22 cellular contexts compared by ENCODE assay signal in the genomic region with DNA sequence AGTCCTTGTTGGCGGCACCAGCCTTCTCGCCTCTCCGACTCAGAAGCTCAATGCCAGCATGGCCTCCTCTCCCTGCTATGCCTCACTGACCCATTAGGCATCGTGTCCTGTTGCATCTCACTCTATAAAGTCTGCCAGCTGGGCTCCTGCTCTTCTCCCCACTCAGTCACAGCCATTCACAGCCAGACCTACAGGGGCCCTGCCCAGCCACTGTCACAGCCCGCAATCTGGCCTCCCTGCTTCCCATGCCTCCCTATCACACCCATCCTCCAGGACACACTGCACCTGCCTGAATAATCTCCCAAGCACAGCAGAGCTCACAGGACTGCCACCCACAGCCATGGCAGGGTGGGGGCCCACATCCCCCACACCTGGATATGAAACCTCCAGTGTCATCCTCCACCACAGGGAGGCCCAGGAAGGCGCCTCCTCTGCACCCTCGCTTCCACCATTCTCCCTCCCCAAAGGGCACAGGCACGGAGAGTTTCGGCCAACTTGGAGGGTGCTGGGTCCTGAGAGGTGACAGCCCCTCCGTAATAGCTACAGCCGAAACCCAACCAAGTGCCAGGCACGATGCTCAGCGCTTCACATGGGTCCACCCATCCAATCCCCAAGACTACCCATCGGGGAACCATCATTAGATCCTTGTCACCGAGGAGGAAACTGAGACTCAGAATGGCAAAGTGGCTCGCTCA.
DNase-seq lines count a peak whose midpoint lies in the region; ATAC-seq and TF ChIP-seq lines count a peak whose summit lies in the region.
"Had no signal": no experiment of that assay in that cellular context is flagged by ENCODE, and none has a peak within 500 bp of the region (broad histone marks: within the 10 kb centered on the region; RNA-seq: fewer than 3 reads in every experiment).

No MANE protein-coding gene starts in this region.

- WGBS in neuronal stem cell (ENCODE audit: extremely low coverage in 2 of 2, insufficient read length in 2 of 2, insufficient replicate concordance in 1 of 2), 2 donors: no CpG with 5 or more reads among the region's 16 CpGs

- H3K27ac ChIP-seq in neuronal stem cell (replicated peaks; ENCODE audit: low read length): no peak overlapping the region
- H3K27ac ChIP-seq: SJSA1 had no signal

- TF ChIP-seq CTCF in natural killer cell (IDR thresholded peaks at IDR 0.05) (no peak), type B pancreatic cell (conservative IDR thresholded peaks at IDR 0.05) (no peak)

- H3K4me3 ChIP-seq in neuronal stem cell (ENCODE audit: low read length in 2 of 2): no peak overlapping the region
- H3K4me3 ChIP-seq: GM23338, SJSA1 had no signal

- no peaks in the 10 kb centered on the region for H3K9me3 ChIP-seq in T-helper 17 cell (ENCODE audit: control insufficient read depth, low read length, poor library complexity, severe bottlenecking)
- no peaks in the 10 kb centered on the region for H3K9me3 ChIP-seq in neuronal stem cell (replicated peaks in 1 of 2; ENCODE audit: control insufficient read depth in 2 of 2, insufficient read depth in 1 of 2, low read depth in 1 of 2, low read length in 2 of 2)
- H3K9me3 ChIP-seq: SJSA1 had no signal

- no peaks in the 10 kb centered on the region for H3K79me1 ChIP-seq in neuronal stem cell (ENCODE audit: low read depth, low read length)

- H3K4me1 ChIP-seq in neuronal stem cell (ENCODE audit: control insufficient read depth in 2 of 2, insufficient read depth in 1 of 2, low read depth in 1 of 2, low read length in 2 of 2): peaks cover 0 to 3% of the 10 kb centered on the region in 2 donors

- no peaks in the 10 kb centered on the region for H3K36me3 ChIP-seq in neuronal stem cell (replicated peaks in 1 of 2; ENCODE audit: control insufficient read depth in 2 of 2, insufficient read depth in 2 of 2, low read length in 2 of 2)
- H3K36me3 ChIP-seq: SJSA1 had no signal

- no peak overlapping the region for H2BK120ac ChIP-seq in neuronal stem cell (ENCODE audit: low read depth, low read length)

- no peak overlapping the region for H3K9ac ChIP-seq in neuronal stem cell (ENCODE audit: low read depth, low read length, poor library complexity)

- H3K4me1 Mint-ChIP-seq in natural killer cell treated with Interleukin-12 subunit alpha and Interleukin-12 subunit beta and Interleukin-15 and Interleukin-18, amount 100 ng/mL, for 72 hours (ENCODE audit: low read depth in 2 of 2): no peaks in the 10 kb centered on the region
- H3K4me1 Mint-ChIP-seq in natural killer cell (no peaks in the 10 kb centered on the region), T-helper 17 cell (peaks cover 7% of the 10 kb centered on the region), type B pancreatic cell (ENCODE audit: unreplicated experiment) (peaks cover 16% of the 10 kb centered on the region)
- H3K4me1 Mint-ChIP-seq: B cell had no signal

- H3K14ac ChIP-seq in neuronal stem cell (ENCODE audit: low read length): no peak overlapping the region

- H2BK15ac ChIP-seq in neuronal stem cell (ENCODE audit: low read length): no peak overlapping the region

- no peak overlapping the region for H2AFZ ChIP-seq in neuronal stem cell (ENCODE audit: low read length)
- H2AFZ ChIP-seq: GM23338 had no signal

- no peak overlapping the region for H3K4me3 Mint-ChIP-seq in natural killer cell treated with Interleukin-12 subunit alpha and Interleukin-12 subunit beta and Interleukin-15 and Interleukin-18, amount 100 ng/mL, for 72 hours
- H3K4me3 Mint-ChIP-seq in natural killer cell (no peak overlapping the region), T-helper 17 cell (no peak overlapping the region), type B pancreatic cell (no peak overlapping the region)
- H3K4me3 Mint-ChIP-seq: B cell, GM23338, H9 had no signal

- DNase-seq in natural killer cell treated with Interleukin-12 subunit alpha and Interleukin-12 subunit beta and Interleukin-15 and Interleukin-18, amount 100 ng/mL, for 72 hours (ENCODE audit: low spot score): no peak
- no peak for DNase-seq in natural killer cell
- DNase-seq in T-helper 17 cell: no peak
- DNase-seq in neuronal stem cell (ENCODE audit: low spot score): no peak
- DNase-seq in type B pancreatic cell (ENCODE audit: extremely low spot score, unreplicated experiment): no peak
- DNase-seq in left colon: no peak
- DNase-seq in NCI-H146 treated with DMSO at 0.1 percent for 48 hours (lab: John Stamatoyannopoulos, UW; ENCODE audit: unreplicated experiment): no peak
- DNase-seq: H9; Karpas-422; NCI-H1092; NCI-H1417 treated with DMSO at 0.1 percent for 48 hours; NCI-H187 treated with DMSO at 0.1 percent for 48 hours; NCI-H446; NCI-H524 treated with DMSO at 0.1 percent for 48 hours; NCI-H82; NK-92 treated with Interleukin-12 subunit alpha and Interleukin-12 subunit beta, amount 100 ng/mL, for 24 hours; PC-3 had no signal

- H3K27me3 Mint-ChIP-seq in natural killer cell treated with Interleukin-12 subunit alpha and Interleukin-12 subunit beta and Interleukin-15 and Interleukin-18, amount 100 ng/mL, for 72 hours: peaks cover 0 to 23% of the 10 kb centered on the region in 2 donors
- H3K27me3 Mint-ChIP-seq in natural killer cell (ENCODE audit: low read depth in 2 of 2) (peaks cover 5 to 6% of the 10 kb centered on the region in 2 donors), T-helper 17 cell (no peaks in the 10 kb centered on the region), type B pancreatic cell (peaks cover 3% of the 10 kb centered on the region)
- H3K27me3 Mint-ChIP-seq: B cell had no signal

- no peak overlapping the region for H3K4me2 ChIP-seq in neuronal stem cell (ENCODE audit: insufficient read depth, low read length, poor library complexity, severe bottlenecking)
- H3K4me2 ChIP-seq: GM23338 had no signal

- H3K18ac ChIP-seq in neuronal stem cell (ENCODE audit: low read length): peak overlapping the region; percentile 62

- H3K27me3 ChIP-seq in neuronal stem cell (ENCODE audit: control insufficient read depth in 3 of 3, insufficient read depth in 3 of 3, low read depth in 1 of 3, low read length in 3 of 3): peaks cover 0 to 6% (median 0%) of the 10 kb centered on the region in 3 experiments
- H3K27me3 ChIP-seq: SJSA1 had no signal

- H3K9me3 Mint-ChIP-seq in natural killer cell treated with Interleukin-12 subunit alpha and Interleukin-12 subunit beta and Interleukin-15 and Interleukin-18, amount 100 ng/mL, for 72 hours: no peaks in the 10 kb centered on the region
- H3K9me3 Mint-ChIP-seq in natural killer cell (no peaks in the 10 kb centered on the region), type B pancreatic cell (no peaks in the 10 kb centered on the region)

- H4K91ac ChIP-seq in neuronal stem cell (ENCODE audit: low read depth, low read length, poor library complexity): no peak overlapping the region

- H2BK12ac ChIP-seq in neuronal stem cell (ENCODE audit: low read length): peak overlapping the region; percentile 75

- intact Hi-C loops in natural killer cell (cut with micrococcal nuclease) (no loop called here), left colon (cut with DNase I, micrococcal nuclease) (no loop called here)

- peaks cover 4% of the 10 kb centered on the region for H3K36me3 Mint-ChIP-seq in natural killer cell treated with Interleukin-12 subunit alpha and Interleukin-12 subunit beta and Interleukin-15 and Interleukin-18, amount 100 ng/mL, for 72 hours
- H3K36me3 Mint-ChIP-seq in natural killer cell (no peaks in the 10 kb centered on the region), T-helper 17 cell (ENCODE audit: low read depth) (no peaks in the 10 kb centered on the region), type B pancreatic cell (no peaks in the 10 kb centered on the region)

- no peak overlapping the region for H2BK5ac ChIP-seq in neuronal stem cell (ENCODE audit: low read length)

- ATAC-seq in natural killer cell treated with Interleukin-12 subunit alpha and Interleukin-12 subunit beta and Interleukin-15 and Interleukin-18, amount 100 ng/mL, for 72 hours: peak; percentile 13 to 24
- ATAC-seq in natural killer cell (no peak), T-helper 17 cell (no peak), left colon (no peak)
- ATAC-seq: GM23338, HepG2, PC-3, Right ventricle myocardium inferior had no signal

- H3K27ac Mint-ChIP-seq in natural killer cell treated with Interleukin-12 subunit alpha and Interleukin-12 subunit beta and Interleukin-15 and Interleukin-18, amount 100 ng/mL, for 72 hours: no peak overlapping the region
- H3K27ac Mint-ChIP-seq in natural killer cell: no peak overlapping the region
- peak overlapping the region; percentile 35 for H3K27ac Mint-ChIP-seq in T-helper 17 cell
- peak overlapping the region; percentile 26 for H3K27ac Mint-ChIP-seq in type B pancreatic cell
- H3K27ac Mint-ChIP-seq: B cell, GM23338 had no signal

- peak overlapping the region; percentile 81 for H2AK5ac ChIP-seq in neuronal stem cell (ENCODE audit: low read depth, low read length)

- H3K23ac ChIP-seq in neuronal stem cell (ENCODE audit: low read depth, low read length, poor library complexity): no peak overlapping the region

- no peak overlapping the region for H3K4ac ChIP-seq in neuronal stem cell (ENCODE audit: low read length)

- H4K8ac ChIP-seq in neuronal stem cell (ENCODE audit: low read depth, low read length): no peak overlapping the region

Comparison
In these comparisons a context has a peak if more than half of its experiments do, and no peak if none do; other contexts are left out.
1. ATAC-seq: peak in natural killer cell treated with Interleukin-12 subunit alpha and Interleukin-12 subunit beta and Interleukin-15 and Interleukin-18, amount 100 ng/mL, for 72 hours (2 of 2); none in natural killer cell (0 of 3), T-helper 17 cell (single experiment) and left colon (single experiment).
2. H3K27ac Mint-ChIP-seq: peak in T-helper 17 cell (single experiment) and type B pancreatic cell (single experiment); none in natural killer cell treated with Interleukin-12 subunit alpha and Interleukin-12 subunit beta and Interleukin-15 and Interleukin-18, amount 100 ng/mL, for 72 hours (0 of 2) and natural killer cell (0 of 2).